11 cellular contexts compared by ENCODE assay signal in genomic region chr2:201880620-201881381, GRCh38.
A peak's percentile ranks its signal among the peaks of the same experiment; 100 is the strongest.
DNase-seq lines count a peak whose midpoint lies in the region; ATAC-seq and TF ChIP-seq lines count a peak whose summit lies in the region.
"Had no signal": no experiment of that assay in that cellular context is flagged by ENCODE, and none has a peak within 500 bp of the region (broad histone marks: within the 10 kb centered on the region; RNA-seq: fewer than 3 reads in every experiment).

No MANE protein-coding gene starts in this region.

- H3K79me2 ChIP-seq in OCI-LY3 (ENCODE audit: low read length) (no peaks in the 10 kb centered on the region), hepatocyte (no peaks in the 10 kb centered on the region)

- H3K36me3 ChIP-seq in BLaER1 (no peaks in the 10 kb centered on the region), OCI-LY3 (replicated peaks; ENCODE audit: low read depth, low read length) (no peaks in the 10 kb centered on the region), hepatocyte (replicated peaks; ENCODE audit: insufficient read depth, low read depth) (no peaks in the 10 kb centered on the region), right lobe of liver (no peaks in the 10 kb centered on the region)
- H3K36me3 ChIP-seq: HAP-1 had no signal

- H3K4me2 ChIP-seq in BLaER1 (peak overlapping the region; percentile 87), OCI-LY3 (ENCODE audit: low read length) (peak overlapping the region; percentile 9), hepatocyte (peak overlapping the region; percentile 51)

- H3K9me2 ChIP-seq in hepatocyte (replicated peaks; ENCODE audit: insufficient read depth), result no peaks in the 10 kb centered on the region

- no peak for TF ChIP-seq CTCF in OCI-LY3 (IDR thresholded peaks at IDR 0.05; ENCODE audit: low read depth, low read length)
- no peak for TF ChIP-seq CTCF in hepatocyte (IDR thresholded peaks at IDR 0.05; ENCODE audit: poor library complexity)
- no peak for TF ChIP-seq CTCF in right lobe of liver (IDR thresholded peaks at IDR 0.05)

- 57% methylated on average over 10 of the region's 10 CpGs for WGBS in hepatocyte (ENCODE audit: low lambda C conversion rate, missing lambda C conversion rate)
- WGBS in right lobe of liver (ENCODE audit: insufficient coverage, low coverage, low lambda C conversion rate, missing lambda C conversion rate), result 39% methylated on average over 4 of the region's 10 CpGs

- intact Hi-C loops in right lobe of liver (cut with DNase I), result no loop called here

- TF ChIP-seq POLR2A in right lobe of liver (IDR thresholded peaks at IDR 0.05), result no peak

- DNase-seq in hepatocyte (ENCODE audit: low spot score), result peak; percentile 35
- DNase-seq in activated CD8-positive, alpha-beta memory T cell treated with anti-CD3 and anti-CD28 coated beads, Interleukin-2, amount 50 U/mL, for 48 hours, result no peak
- DNase-seq in stimulated activated CD4-positive, alpha-beta T cell treated with anti-CD3 and anti-CD28 coated beads, Interleukin-4, amount 100 ng/mL, for 4 hours, result no peak
- no peak for DNase-seq in cerebellar nuclear complex (lab: John Stamatoyannopoulos, UW)
- no peak for DNase-seq in right lobe of liver
- DNase-seq: activated CD8-positive, alpha-beta memory T cell treated with anti-CD3 and anti-CD28 coated beads, Interleukin-2, amount 10 ng/mL, durations not matched to agents 7 days and 5 days; CD8-positive, alpha-beta memory T cell had no signal

- H3K27me3 ChIP-seq in BLaER1, result no peaks in the 10 kb centered on the region
- H3K27me3 ChIP-seq in OCI-LY3 (ENCODE audit: low read depth, low read length), result peaks cover 26% of the 10 kb centered on the region
- H3K27me3 ChIP-seq in hepatocyte, result no peaks in the 10 kb centered on the region
- no peaks in the 10 kb centered on the region for H3K27me3 ChIP-seq in right lobe of liver

- no peaks in the 10 kb centered on the region for H3K9me3 ChIP-seq in BLaER1
- H3K9me3 ChIP-seq in OCI-LY3 (ENCODE audit: insufficient read depth, low read length), result no peaks in the 10 kb centered on the region
- no peaks in the 10 kb centered on the region for H3K9me3 ChIP-seq in hepatocyte (ENCODE audit: low read depth)
- no peaks in the 10 kb centered on the region for H3K9me3 ChIP-seq in right lobe of liver
- H3K9me3 ChIP-seq: HAP-1 had no signal

- peaks cover 51% of the 10 kb centered on the region for H3K4me1 ChIP-seq in BLaER1
- H3K4me1 ChIP-seq in OCI-LY3 (ENCODE audit: low read length), result peaks cover 22% of the 10 kb centered on the region
- peaks cover 27% of the 10 kb centered on the region for H3K4me1 ChIP-seq in hepatocyte (ENCODE audit: insufficient read depth)
- H3K4me1 ChIP-seq in right lobe of liver, result no peaks in the 10 kb centered on the region
- H3K4me1 ChIP-seq: HAP-1 had no signal

- no peak overlapping the region for H2AFZ ChIP-seq in OCI-LY3 (ENCODE audit: low read depth, low read length)
- H2AFZ ChIP-seq in hepatocyte, result no peak overlapping the region

- H3K27ac ChIP-seq in BLaER1 (no peak overlapping the region), OCI-LY3 (ENCODE audit: low read length) (no peak overlapping the region), hepatocyte (peak overlapping the region; percentile 63), right lobe of liver (no peak overlapping the region)

- H4K20me1 ChIP-seq in BLaER1 (peaks cover 22% of the 10 kb centered on the region; the same call in 1 of the 2 replicates), OCI-LY3 (ENCODE audit: insufficient read depth, low read length) (no peaks in the 10 kb centered on the region), hepatocyte (ENCODE audit: insufficient read depth, poor library complexity, severe bottlenecking) (no peaks in the 10 kb centered on the region)

- H3K4me3 ChIP-seq in BLaER1, result no peak overlapping the region
- no peak overlapping the region for H3K4me3 ChIP-seq in OCI-LY3 (ENCODE audit: low read length)
- no peak overlapping the region for H3K4me3 ChIP-seq in hepatocyte
- no peak overlapping the region for H3K4me3 ChIP-seq in right lobe of liver
- H3K4me3 ChIP-seq: HAP-1 had no signal

- ATAC-seq in GM19468 (IDR thresholded peaks at IDR 0.05; ENCODE audit: extremely low read depth, unreplicated experiment), result peak; percentile 73
- no peak for ATAC-seq in right lobe of liver
- ATAC-seq: activated CD8-positive, alpha-beta memory T cell treated with anti-CD3 and anti-CD28 coated beads, Interleukin-2, amount 10 ng/mL, durations not matched to agents 7 days and 5 days had no signal

- no peak overlapping the region for H3K9ac ChIP-seq in BLaER1
- H3K9ac ChIP-seq in OCI-LY3 (ENCODE audit: low read length), result no peak overlapping the region

Comparison
In these comparisons a context has a peak if more than half of its experiments do, and no peak if none do; other contexts are left out.
1. H3K4me2 ChIP-seq: peak in every context shown above with its lines; median percentile 87 in BLaER1; 51 in hepatocyte; 9 in OCI-LY3.